18 cellular contexts compared by ENCODE assay signal in the genomic region with DNA sequence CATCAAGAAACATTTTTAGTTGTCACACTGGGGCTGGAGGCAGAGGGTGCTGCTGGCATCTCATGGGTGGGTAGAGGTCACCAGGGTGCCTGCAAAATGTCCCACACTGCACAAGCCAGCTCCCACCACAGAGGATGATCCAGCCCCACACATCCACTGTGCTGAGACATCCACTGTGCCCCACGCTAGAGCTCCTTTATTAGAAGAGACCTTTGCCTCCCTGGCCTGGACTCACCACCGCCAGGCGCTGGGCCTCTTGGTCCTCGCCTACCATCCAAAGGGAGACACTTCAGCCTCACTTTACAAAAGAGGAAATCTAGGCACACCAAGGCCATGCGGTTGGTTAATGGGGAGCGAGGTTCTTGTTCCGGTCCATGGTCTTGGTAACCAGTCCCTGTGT. TPM values are rescaled to one million over a fixed set of nuclear protein-coding genes. Genes with fewer than 3 reads are reported as not detected.
"Had no signal": no experiment of that assay in that cellular context is flagged by ENCODE, and none has a peak within 500 bp of the region (broad histone marks: within the 10 kb centered on the region; RNA-seq: fewer than 3 reads in every experiment).

No MANE protein-coding gene starts in this region.

- DNase-seq: activated CD4-positive, alpha-beta T cell treated with anti-CD3 and anti-CD28 coated beads, Interleukin-2, amount 10 ng/mL, durations not matched to agents 7 days and 5 days; activated CD8-positive, alpha-beta T cell treated with anti-CD3 and anti-CD28 coated beads, Interleukin-2, amount 10 ng/mL, durations not matched to agents 7 days and 5 days; effector memory CD4-positive, alpha-beta T cell; esophagus squamous epithelium; lower lobe of right lung; nephron progenitor cell; nucleus accumbens; small intestine; stimulated activated CD4-positive, alpha-beta T cell treated with anti-CD3 and anti-CD28 coated beads, Interleukin-4, amount 100 ng/mL, for 1 hour; stomach; T1000 had no signal

- H3K9me3 ChIP-seq: esophagus squamous epithelium, lower lobe of right lung, stomach, upper lobe of left lung had no signal

- H3K4me1 Mint-ChIP-seq: activated CD4-positive, alpha-beta T cell treated with anti-CD3 and anti-CD28 coated beads, Interleukin-2, amount 10 ng/mL, durations not matched to agents 7 days and 5 days; activated naive CD4-positive, alpha-beta T cell treated with anti-CD3 and anti-CD28 coated beads, Interleukin-2, amount 50 U/mL, for 24 hours had no signal

- H3K9me3 Mint-ChIP-seq: activated CD4-positive, alpha-beta T cell treated with anti-CD3 and anti-CD28 coated beads, Interleukin-2, amount 10 ng/mL, durations not matched to agents 7 days and 5 days; activated naive CD4-positive, alpha-beta T cell treated with anti-CD3 and anti-CD28 coated beads, Interleukin-2, amount 50 U/mL, for 24 hours; activated T-cell treated with anti-CD3 and anti-CD28 coated beads, Interleukin-2, amount 50 U/mL, for 24 hours; mesothelial cell of epicardium; nephron progenitor cell had no signal

- H3K36me3 Mint-ChIP-seq: activated naive CD4-positive, alpha-beta T cell treated with anti-CD3 and anti-CD28 coated beads, Interleukin-2, amount 50 U/mL, for 24 hours; mesothelial cell of epicardium had no signal

- H3K4me3 ChIP-seq: cardiac muscle cell, esophagus squamous epithelium, lower lobe of right lung, stomach, upper lobe of left lung had no signal

- H3K36me3 ChIP-seq: cardiac muscle cell, esophagus squamous epithelium, lower lobe of right lung, stomach, upper lobe of left lung had no signal

- H3K27ac ChIP-seq: cardiac muscle cell, esophagus squamous epithelium, lower lobe of right lung, stomach, upper lobe of left lung had no signal

- H3K4me3 Mint-ChIP-seq: activated CD4-positive, alpha-beta T cell treated with anti-CD3 and anti-CD28 coated beads, Interleukin-2, amount 10 ng/mL, durations not matched to agents 7 days and 5 days; activated CD8-positive, alpha-beta T cell treated with anti-CD3 and anti-CD28 coated beads, Interleukin-2, amount 10 ng/mL, durations not matched to agents 7 days and 5 days; activated naive CD4-positive, alpha-beta T cell treated with anti-CD3 and anti-CD28 coated beads, Interleukin-2, amount 50 U/mL, for 24 hours; activated T-cell treated with anti-CD3 and anti-CD28 coated beads, Interleukin-2, amount 50 U/mL, for 24 hours; mesothelial cell of epicardium; nephron progenitor cell had no signal

- H3K27ac Mint-ChIP-seq: activated CD4-positive, alpha-beta T cell treated with anti-CD3 and anti-CD28 coated beads, Interleukin-2, amount 10 ng/mL, durations not matched to agents 7 days and 5 days; activated CD8-positive, alpha-beta T cell treated with anti-CD3 and anti-CD28 coated beads, Interleukin-2, amount 10 ng/mL, durations not matched to agents 7 days and 5 days; activated naive CD4-positive, alpha-beta T cell treated with anti-CD3 and anti-CD28 coated beads, Interleukin-2, amount 50 U/mL, for 24 hours; activated T-cell treated with anti-CD3 and anti-CD28 coated beads, Interleukin-2, amount 50 U/mL, for 24 hours; mesothelial cell of epicardium; nephron progenitor cell; progenitor cell of endocrine pancreas had no signal

RNA-seq across cellular contexts. Expression of a gene that starts 3.4 kb away (rescaled TPM):
- total RNA-seq: activated CD4-positive, alpha-beta T cell treated with anti-CD3 and anti-CD28 coated beads, Interleukin-2, amount 10 ng/mL, durations not matched to agents 7 days and 5 days; activated CD8-positive, alpha-beta T cell treated with anti-CD3 and anti-CD28 coated beads, Interleukin-2, amount 10 ng/mL, durations not matched to agents 7 days and 5 days; T-helper 1 cell treated with Interleukin-12 subunit alpha and Interleukin-12 subunit beta and Interleukin-4 antibody, amounts not matched to agents 30 ng/mL and 1 ng/mL, for 36 hours had no signal
